In genomic region chrX:124001581-124001980, GRCh38 we compare ENCODE assay signal across 22 cellular contexts.
"Had no signal": no experiment of that assay in that cellular context is flagged by ENCODE, and none has a peak within 500 bp of the region (broad histone marks: within the 10 kb centered on the region; RNA-seq: fewer than 3 reads in every experiment).

No MANE protein-coding gene starts in this region.

- DNase-seq: effector memory CD8-positive, alpha-beta T cell; esophagus squamous epithelium; foreskin fibroblast; glutamatergic neuron; immature natural killer cell; left ventricle myocardium inferior; lower lobe of right lung; occipital lobe; pancreas; psoas muscle; retina; spleen; stimulated activated CD4-positive, alpha-beta T cell treated with anti-CD3 and anti-CD28 coated beads, Interleukin-15, amount 100 ng/mL, for 24 hours; stimulated activated CD4-positive, alpha-beta T cell treated with anti-CD3 and anti-CD28 coated beads, Interleukin-1b, Interleukin-23, amount 100 ng/mL, for 48 hours; stimulated activated naive CD4-positive, alpha-beta T cell treated with Interleukin-2 at 50 U/mL for 16 hours; trophoblast cell had no signal

- H3K9me3 ChIP-seq: esophagus squamous epithelium, gastroesophageal sphincter, left ventricle myocardium inferior, lower lobe of right lung, pancreas, psoas muscle, spleen had no signal

- ATAC-seq: effector memory CD8-positive, alpha-beta T cell; gastroesophageal sphincter; lower lobe of right lung; pancreas; psoas muscle; sciatic nerve had no signal

- H3K27ac ChIP-seq: esophagus squamous epithelium, gastroesophageal sphincter, left ventricle myocardium inferior, lower lobe of right lung, pancreas, psoas muscle, spleen had no signal

- H3K27ac Mint-ChIP-seq: dendritic cell treated with granulocyte-macrophage colony-stimulating factor and Interleukin-4, amounts not matched to agents 40 ng/mL and 50 ng/mL, for 4 days; effector memory CD8-positive, alpha-beta T cell; memory B cell; mesothelial cell of epicardium; natural killer cell treated with Interleukin-12 subunit alpha and Interleukin-12 subunit beta and Interleukin-15 and Interleukin-18, amount 100 ng/mL, for 72 hours had no signal

- H3K4me1 ChIP-seq: lower lobe of right lung, pancreas had no signal

- H3K36me3 ChIP-seq: esophagus squamous epithelium, gastroesophageal sphincter, left ventricle myocardium inferior, lower lobe of right lung, pancreas, spleen had no signal

- H3K27me3 ChIP-seq: esophagus squamous epithelium, gastroesophageal sphincter, pancreas, spleen had no signal

- H3K4me3 Mint-ChIP-seq: dendritic cell treated with granulocyte-macrophage colony-stimulating factor and Interleukin-4, amounts not matched to agents 40 ng/mL and 50 ng/mL, for 4 days; effector memory CD8-positive, alpha-beta T cell; immature natural killer cell; memory B cell; mesothelial cell of epicardium; natural killer cell treated with Interleukin-12 subunit alpha and Interleukin-12 subunit beta and Interleukin-15 and Interleukin-18, amount 100 ng/mL, for 72 hours had no signal

- H3K27me3 Mint-ChIP-seq: dendritic cell treated with granulocyte-macrophage colony-stimulating factor and Interleukin-4, amounts not matched to agents 40 ng/mL and 50 ng/mL, for 4 days; effector memory CD8-positive, alpha-beta T cell; memory B cell; natural killer cell treated with Interleukin-12 subunit alpha and Interleukin-12 subunit beta and Interleukin-15 and Interleukin-18, amount 100 ng/mL, for 72 hours had no signal

- H3K4me1 Mint-ChIP-seq: mesothelial cell of epicardium had no signal

- H3K36me3 Mint-ChIP-seq: immature natural killer cell; natural killer cell treated with Interleukin-12 subunit alpha and Interleukin-12 subunit beta and Interleukin-15 and Interleukin-18, amount 100 ng/mL, for 72 hours had no signal

- H3K4me3 ChIP-seq: esophagus squamous epithelium, gastroesophageal sphincter, left ventricle myocardium inferior, lower lobe of right lung, pancreas, psoas muscle, spleen had no signal

- H3K9me3 Mint-ChIP-seq: dendritic cell treated with granulocyte-macrophage colony-stimulating factor and Interleukin-4, amounts not matched to agents 40 ng/mL and 50 ng/mL, for 4 days; effector memory CD8-positive, alpha-beta T cell; immature natural killer cell; memory B cell; natural killer cell treated with Interleukin-12 subunit alpha and Interleukin-12 subunit beta and Interleukin-15 and Interleukin-18, amount 100 ng/mL, for 72 hours had no signal
